ENCODE assay signal across 1 cellular context in genomic region chr1:234978397-234979291, GRCh38.
TF ChIP-seq lines count a peak whose summit lies in the region.

No MANE protein-coding gene starts in this region.

TF ChIP-seq in HepG2, 621 proteins besides CTCF, POLR2A, EP300 and RAD21 (continued from another document):
- TF ChIP-seq PRDM10 (CRISPR knock-in tag; IDR thresholded peaks at IDR 0.05; ENCODE audit: low read depth) (peak; percentile 75), MZF1 (CRISPR knock-in tag; IDR thresholded peaks at IDR 0.05; ENCODE audit: borderline replicate concordance) (no peak), TSC22D2 (CRISPR knock-in tag; IDR thresholded peaks at IDR 0.05; ENCODE audit: borderline replicate concordance) (peak; percentile 65; the same call in 1 of the 2 replicates), ZNF430 (CRISPR knock-in tag; IDR thresholded peaks at IDR 0.05) (peak; percentile 13; the same call in 1 of the 2 replicates), HBP1 (CRISPR knock-in tag; IDR thresholded peaks at IDR 0.05; ENCODE audit: low read depth) (no peak), RARG (CRISPR knock-in tag; IDR thresholded peaks at IDR 0.05; ENCODE audit: low read depth) (no peak), SMYD3 (CRISPR knock-in tag; IDR thresholded peaks at IDR 0.05) (no peak; the same call in 1 of the 2 replicates), ZNF530 (CRISPR knock-in tag; IDR thresholded peaks at IDR 0.05; ENCODE audit: low read depth) (no peak), IRF1 (CRISPR knock-in tag; IDR thresholded peaks at IDR 0.05; ENCODE audit: low read depth) (no peak), ZNF20 (CRISPR knock-in tag; IDR thresholded peaks at IDR 0.05) (no peak), ZNF780A (CRISPR knock-in tag; IDR thresholded peaks at IDR 0.05) (no peak), ZC3H4 (CRISPR knock-in tag; IDR thresholded peaks at IDR 0.05; ENCODE audit: borderline replicate concordance) (no peak), MXI1 (IDR thresholded peaks at IDR 0.05; ENCODE audit: borderline replicate concordance, low read depth, low read length) (no peak; the same call in 2 of the 3 replicates), RFXAP (CRISPR knock-in tag; IDR thresholded peaks at IDR 0.05; ENCODE audit: borderline replicate concordance) (no peak), DZIP1 (CRISPR knock-in tag; IDR thresholded peaks at IDR 0.05) (no peak), MXD4 (CRISPR knock-in tag; IDR thresholded peaks at IDR 0.05) (peak; percentile 16; the same call in 1 of the 2 replicates), ZNF761 (CRISPR knock-in tag; conservative IDR thresholded peaks at IDR 0.05) (no peak), GMEB1 (CRISPR knock-in tag; IDR thresholded peaks at IDR 0.05; ENCODE audit: borderline replicate concordance) (peak; percentile 40; the same call in 1 of the 2 replicates), ZNF552 (CRISPR knock-in tag; IDR thresholded peaks at IDR 0.05; ENCODE audit: borderline replicate concordance) (no peak), ZFX (CRISPR knock-in tag; IDR thresholded peaks at IDR 0.05; ENCODE audit: low read depth) (peak; percentile 57; the same call in 1 of the 2 replicates), NFKB2 (CRISPR knock-in tag; IDR thresholded peaks at IDR 0.05; ENCODE audit: borderline replicate concordance) (peak; percentile 49; the same call in 1 of the 2 replicates), TERF1 (CRISPR knock-in tag; IDR thresholded peaks at IDR 0.05) (no peak), RORA (CRISPR knock-in tag; IDR thresholded peaks at IDR 0.05) (no peak), EHMT2 (IDR thresholded peaks at IDR 0.05; ENCODE audit: borderline replicate concordance, low read depth, low read length) (no peak), ATF7-NPFF (CRISPR knock-in tag; IDR thresholded peaks at IDR 0.05; ENCODE audit: low read depth) (no peak; the same call in 1 of the 2 replicates), GPBP1L1 (CRISPR knock-in tag; IDR thresholded peaks at IDR 0.05) (no peak)
TF ChIP-seq in HepG2: peak in this region for 244.
